Comparison of ENCODE assay signal across 1 cellular context in the genomic region with DNA sequence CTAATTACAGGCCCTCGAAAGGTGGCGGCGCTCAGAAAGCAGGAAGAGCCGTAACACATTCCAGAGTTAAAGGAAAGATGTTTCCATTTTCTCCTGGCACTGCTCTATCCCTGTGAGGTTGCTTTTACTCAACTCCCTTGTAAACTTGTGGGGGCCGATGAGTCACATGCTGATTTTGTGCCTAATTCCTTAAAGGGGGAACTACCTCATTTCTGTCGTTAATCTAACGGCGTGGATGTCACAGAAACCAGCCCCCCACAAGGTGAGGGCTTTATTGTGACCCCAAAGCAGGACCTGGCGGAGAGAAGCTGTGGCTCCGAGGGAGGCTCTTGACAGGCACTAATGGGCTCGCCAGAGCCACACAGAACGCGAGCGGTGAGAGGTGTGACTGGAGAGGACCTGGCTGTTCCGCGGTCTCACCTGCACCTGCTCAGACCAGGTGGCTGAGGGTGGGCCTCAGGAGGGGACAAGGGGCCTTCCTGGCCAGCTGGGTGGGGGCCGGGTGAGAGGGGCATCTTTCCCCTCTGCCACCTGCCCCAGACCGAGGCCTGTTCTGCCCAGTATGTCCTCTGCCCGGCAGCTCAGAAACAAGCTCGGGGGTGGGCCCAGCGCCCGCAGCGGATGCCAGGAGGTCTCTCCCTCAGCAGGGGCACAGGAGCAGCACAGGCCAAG.
TF ChIP-seq lines count a peak whose summit lies in the region.

No MANE protein-coding gene starts in this region.

TF ChIP-seq in SK-N-SH, 30 proteins besides CTCF, POLR2A, EP300 and RAD21 (continued from another document):
- TF ChIP-seq TAF1 (IDR thresholded peaks at IDR 0.05; ENCODE audit: borderline replicate concordance, low read depth, low read length) (no peak), FOSL2 (IDR thresholded peaks at IDR 0.05; ENCODE audit: borderline replicate concordance, low read depth) (0 out of 2 replicates have a peak, but pooled peaks have one; percentile 8)
